ENCODE assay signal across 8 cellular contexts in the genomic region with DNA sequence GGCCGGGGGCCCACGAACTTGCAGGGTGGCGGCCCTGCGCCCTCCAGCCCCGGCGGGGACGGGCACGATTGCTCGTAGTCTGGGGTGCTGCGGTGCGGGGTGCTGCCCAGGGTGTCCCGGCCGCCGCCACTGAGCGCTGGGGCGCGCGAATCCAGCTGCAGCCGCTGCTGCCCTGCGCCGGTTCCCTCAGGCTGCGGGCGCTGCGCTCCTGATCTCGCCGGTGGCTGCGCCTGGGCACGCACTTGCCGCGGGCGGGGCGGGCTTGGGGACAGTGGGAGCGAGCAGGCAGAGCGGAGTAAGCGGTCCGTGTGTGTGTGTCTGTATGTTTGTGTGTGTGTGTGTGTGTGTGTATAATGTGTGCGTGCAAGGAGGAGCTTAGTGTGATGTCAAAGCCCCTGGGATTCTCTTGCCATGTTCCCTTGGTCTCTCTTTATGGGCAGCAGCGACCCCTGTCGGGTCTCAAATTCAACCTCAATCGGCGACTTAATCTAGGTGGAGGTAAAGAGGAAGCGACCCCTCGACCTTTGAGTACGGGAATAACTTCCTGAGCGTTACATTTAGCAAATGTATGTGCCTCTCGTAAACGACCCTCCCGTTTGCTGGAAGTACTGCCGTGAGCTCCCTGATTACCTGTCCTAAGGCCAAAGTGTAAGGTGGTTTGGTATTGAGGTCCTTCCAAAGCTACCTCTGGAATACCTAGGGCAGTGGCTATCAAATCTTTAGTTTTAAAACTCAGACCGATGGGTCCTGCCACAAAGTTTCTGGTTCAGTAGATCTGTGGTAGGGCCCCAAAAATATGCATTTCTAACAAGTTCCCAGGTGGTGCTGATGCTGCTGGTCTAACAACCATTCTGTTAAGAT. TPM values are rescaled to one million over a fixed set of nuclear protein-coding genes. Genes with fewer than 3 reads are reported as not detected.
DNase-seq lines count a peak whose midpoint lies in the region; ATAC-seq, FAIRE-seq and TF ChIP-seq lines count a peak whose summit lies in the region.

Gene RNF150 (minus strand): TSS at position 324 of the 861 bp plus-strand sequence.

- H3K27ac ChIP-seq in VCaP (peak within 1 kb of the TSS; percentile 70), ectodermal cell (ENCODE audit: insufficient read depth, low read depth, low read length, poor library complexity, severe bottlenecking) (peak within 1 kb of the TSS; percentile 51), HepG2 (ENCODE audit: extremely low read length, insufficient read depth, low read length) (no peak within 1 kb of the TSS)

- intact Hi-C loops in HepG2 (cut with micrococcal nuclease; ENCODE audit: unreplicated experiment), result loop anchor here (1.0 kb wide), 1 partner anchor 272 kb away; no protein-coding TSS in a partner anchor

- CTCF ChIA-PET in HepG2 (lab: Yijun Ruan, JAX; ENCODE audit: low intra/inter-chr PET ratio, low total read pairs), result interaction anchor here (1.9 kb wide), 1 partner anchor 273 kb away, joined by 10 read pairs; no protein-coding TSS in a partner anchor

- peak within 1 kb of the TSS; percentile 88 for H3K4me2 ChIP-seq in HepG2 (ENCODE audit: low read depth, low read length)

- no peaks in the 10 kb centered on the region for H3K79me2 ChIP-seq in HepG2 (ENCODE audit: insufficient read depth, low read length)

- DNase-seq in activated gamma-delta T cell treated with Interleukin-2 at 50 U/mL for 16 hours (peak; percentile 14), activated gamma-delta T cell (lab: John Stamatoyannopoulos, UW) (no peak), NCI-H187 treated with DMSO at 0.1 percent for 48 hours (lab: John Stamatoyannopoulos, UW) (peak; percentile 58), HepG2 (ENCODE audit: low spot score) (peak; percentile 65)
- peak; percentile 3 for DNase-seq in stimulated activated CD4-positive, alpha-beta T cell treated with anti-CD3 and anti-CD28 coated beads, Interleukin-2, amount 100 ng/mL, for 4 hours (ENCODE audit: low read depth)

- ATAC-seq in HG02943 (IDR thresholded peaks at IDR 0.05; ENCODE audit: low read depth, unreplicated experiment) (peak; percentile 76), HepG2 (peak; percentile 96)

- no peaks in the 10 kb centered on the region for H3K36me3 ChIP-seq in ectodermal cell (ENCODE audit: control insufficient read depth, insufficient read depth, low read length)
- no peaks in the 10 kb centered on the region for H3K36me3 ChIP-seq in HepG2 (replicated peaks in 1 of 2; ENCODE audit: control insufficient read depth in 1 of 2, insufficient read depth in 2 of 2, low read length in 2 of 2)

- peaks cover 6% of the 10 kb centered on the region for H3K4me1 ChIP-seq in ectodermal cell (ENCODE audit: control insufficient read depth, insufficient read depth, low read length)
- H3K4me1 ChIP-seq in HepG2 (ENCODE audit: insufficient read depth, low read length), result 0 out of 2 replicates have a peak, but pooled peaks cover 5% of the 10 kb centered on the region

- no peak for TF ChIP-seq RAD21 in HepG2 (CRISPR knock-in tag; IDR thresholded peaks at IDR 0.05)

- H3K9me3 ChIP-seq in ectodermal cell (ENCODE audit: control insufficient read depth, low read length) (no peaks in the 10 kb centered on the region), HepG2 (ENCODE audit: low read length) (no peaks in the 10 kb centered on the region)

- TF ChIP-seq EP300 in HepG2 (IDR thresholded peaks at IDR 0.05; ENCODE audit: low read depth in 2 of 2, low read length in 2 of 2) (no peak), HepG2 (CRISPR knock-in tag; IDR thresholded peaks at IDR 0.05; ENCODE audit: borderline replicate concordance) (no peak)

- TF ChIP-seq POLR2A in HepG2 (IDR thresholded peaks at IDR 0.05; ENCODE audit: insufficient read depth in 1 of 2, low read depth in 2 of 2, low read length in 2 of 2), result no peak

- H4K20me1 ChIP-seq in HepG2 (ENCODE audit: insufficient read depth, low read length), result no peaks in the 10 kb centered on the region

- no peak within 1 kb of the TSS for H2AFZ ChIP-seq in HepG2 (ENCODE audit: low read length)

- peak within 1 kb of the TSS; percentile 66 for H3K4me3 ChIP-seq in ectodermal cell (ENCODE audit: insufficient read depth, low read depth, low read length)
- peak within 1 kb of the TSS; percentile 59 to 76 (median 69) for H3K4me3 ChIP-seq in HepG2 (replicated peaks in 1 of 3; ENCODE audit: insufficient read depth in 1 of 3, low read depth in 2 of 3, low read length in 3 of 3)

- BruUV-seq in HepG2 (replicated peaks; lab: Mats Ljungman, UMichigan), result no TSS peak

- H3K9ac ChIP-seq in HepG2 (ENCODE audit: insufficient read depth, low read depth, low read length), result no peak within 1 kb of the TSS

- peaks cover 37% of the 10 kb centered on the region for H3K27me3 ChIP-seq in ectodermal cell (ENCODE audit: control insufficient read depth, insufficient read depth, low read length, poor library complexity, severe bottlenecking)
- peaks cover 1 to 31% of the 10 kb centered on the region in 2 experiments; a peak in 4 of 5 replicates for H3K27me3 ChIP-seq in HepG2 (ENCODE audit: control insufficient read depth in 1 of 2, insufficient read depth in 2 of 2, low read length in 2 of 2)

- TF ChIP-seq CTCF in VCaP (conservative IDR thresholded peaks at IDR 0.05), result peak; percentile 80
- TF ChIP-seq CTCF in HepG2 (CRISPR knock-in tag; IDR thresholded peaks at IDR 0.05), result peak; percentile 76

- in situ Hi-C loops in HepG2 (cut with HindIII; ENCODE audit: extremely low pct_ligation_motif_present, low pct_unique_long_range_greater_than_20kb), result loop anchor here (5.0 kb wide), 1 partner anchor 271 kb away; no protein-coding TSS in a partner anchor

- POLR2A ChIA-PET in HepG2 (lab: Yijun Ruan, JAX), result no interaction called here

- FAIRE-seq in HepG2 (lab: Jason Lieb, UNC), result peak; percentile 52

- 2 to 3% methylated on average over 50 of the region's 50 CpGs for WGBS in ectodermal cell, 2 experiments
- 2% methylated on average over 6 of the region's 50 CpGs for WGBS in HepG2 (ENCODE audit: low lambda C conversion rate)

TF ChIP-seq in HepG2, 621 proteins besides CTCF, POLR2A, EP300 and RAD21 (continues in another document):
- TF ChIP-seq, protein P1, sequence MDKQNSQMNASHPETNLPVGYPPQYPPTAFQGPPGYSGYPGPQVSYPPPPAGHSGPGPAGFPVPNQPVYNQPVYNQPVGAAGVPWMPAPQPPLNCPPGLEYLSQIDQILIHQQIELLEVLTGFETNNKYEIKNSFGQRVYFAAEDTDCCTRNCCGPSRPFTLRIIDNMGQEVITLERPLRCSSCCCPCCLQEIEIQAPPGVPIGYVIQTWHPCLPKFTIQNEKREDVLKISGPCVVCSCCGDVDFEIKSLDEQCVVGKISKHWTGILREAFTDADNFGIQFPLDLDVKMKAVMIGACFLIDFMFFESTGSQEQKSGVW (CRISPR knock-in tag; IDR thresholded peaks at IDR 0.05; ENCODE audit: borderline replicate concordance), result no peak

RNA-seq across cellular contexts. Expression of gene RNF150, which starts in this region (rescaled TPM):
- 3.5 TPM for polyA plus RNA-seq in ectodermal cell (2013, experiment 1 of 4)
- 3.7 TPM for polyA plus RNA-seq in ectodermal cell (2013, experiment 2 of 4)
- polyA plus RNA-seq in ectodermal cell (2013, experiment 3 of 4), result 3.5 TPM
- 3.9 TPM for polyA plus RNA-seq in ectodermal cell (2013, experiment 4 of 4)
- total RNA-seq in HepG2 (2016; rRNA removed; fragmentation: Illumina TruSeq; extraction: Trizol), result 0.02 TPM in 1 of 2 replicates, not detected in the other
- 0.51 TPM in 1 of 2 replicates, not detected in the other for total RNA-seq in HepG2 (2016; cell fraction: cytosol; rRNA removed; fragmentation: Illumina TruSeq; extraction: Trizol; ENCODE audit: low read depth)
- total RNA-seq in HepG2 (2016; cell fraction: insoluble cytoplasmic fraction; rRNA removed; fragmentation: Illumina TruSeq; extraction: Trizol), result 0.06 TPM in 1 of 2 replicates, not detected in the other
- total RNA-seq in HepG2 (2016; cell fraction: membrane; rRNA removed; fragmentation: Illumina TruSeq; extraction: Trizol), result not detected in 2 replicates
- total RNA-seq in HepG2 (2016; cell fraction: nucleus; rRNA removed; fragmentation: Illumina TruSeq; extraction: Trizol), result 0.09 TPM in 1 of 2 replicates, not detected in the other
- 0.03 and 0.08 TPM in 2 replicates for polyA plus RNA-seq in HepG2 (2011; rRNA removed)
- polyA plus RNA-seq in HepG2 (2011; cell fraction: cytosol; rRNA removed), result under 0.01 TPM in 1 of 2 replicates, not detected in the other
- 0.07 TPM in 1 of 2 replicates, not detected in the other for polyA plus RNA-seq in HepG2 (2011; cell fraction: nucleus; rRNA removed)
- 0.01 TPM in 1 of 2 replicates, not detected in the other for polyA plus RNA-seq in HepG2 (2012)
- polyA plus RNA-seq in HepG2 (2016; cell fraction: cytosol; fragmentation: Illumina TruSeq; extraction: Trizol; ENCODE audit: low read depth), result not detected in 2 replicates
- polyA plus RNA-seq in HepG2 (2016; cell fraction: insoluble cytoplasmic fraction; fragmentation: Illumina TruSeq; extraction: Trizol; ENCODE audit: low read depth), result not detected in 2 replicates
- polyA plus RNA-seq in HepG2 (2016; cell fraction: membrane; fragmentation: Illumina TruSeq; extraction: Trizol; ENCODE audit: low read depth), result not detected in 2 replicates
- polyA plus RNA-seq in HepG2 (2016; cell fraction: nucleus; fragmentation: Illumina TruSeq; extraction: Trizol; ENCODE audit: insufficient read depth, low read depth), result 0.04 TPM in 1 of 2 replicates, not detected in the other
- polyA minus RNA-seq in HepG2 (2011; rRNA and poly(A)+ RNA removed; ENCODE audit: low replicate concordance), result not detected in 2 replicates
- not detected in 2 replicates for polyA minus RNA-seq in HepG2 (2011; cell fraction: cytosol; rRNA and poly(A)+ RNA removed)
- under 0.01 TPM in 1 of 2 replicates, not detected in the other for polyA minus RNA-seq in HepG2 (2011; cell fraction: nucleus; rRNA and poly(A)+ RNA removed)

Comparison
In these comparisons a context has a peak if more than half of its experiments do, and no peak if none do; other contexts are left out.
1. Peak in DNase-seq, ATAC-seq, H3K4me3 ChIP-seq and H3K4me2 ChIP-seq in HepG2; RNA of the gene not detected or under 1 TPM.